Comparison of ENCODE assay signal across 19 cellular contexts in the genomic region with DNA sequence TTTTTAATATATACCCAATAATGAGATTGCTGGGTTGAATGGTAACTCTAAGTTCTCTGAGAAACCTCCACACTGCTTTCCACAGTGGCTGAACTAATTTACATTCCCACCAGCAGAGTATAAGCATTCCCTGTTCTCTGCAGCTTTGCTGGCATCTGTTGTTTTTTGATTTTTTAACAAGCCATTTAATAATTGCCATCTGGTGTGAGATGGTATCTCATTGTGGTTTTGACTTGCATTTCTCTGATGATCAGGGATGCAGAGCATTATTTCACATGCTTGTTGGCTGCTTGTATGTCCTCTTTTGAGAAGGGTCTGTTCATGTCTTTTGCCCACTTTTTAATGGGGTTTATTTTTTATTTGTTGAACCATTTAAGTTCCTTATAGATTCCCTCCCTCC.
"Had no signal": no experiment of that assay in that cellular context is flagged by ENCODE, and none has a peak within 500 bp of the region (broad histone marks: within the 10 kb centered on the region; RNA-seq: fewer than 3 reads in every experiment).

No MANE protein-coding gene starts in this region.

- H3K4me3 Mint-ChIP-seq: activated CD4-positive, alpha-beta T cell treated with anti-CD3 and anti-CD28 coated beads, Interleukin-2, amount 10 ng/mL, durations not matched to agents 7 days and 5 days; activated naive CD8-positive, alpha-beta T cell treated with anti-CD3 and anti-CD28 coated beads, Interleukin-2, amount 10 ng/mL, durations not matched to agents 7 days and 5 days; activated T-helper 1 cell treated with anti-CD3 and anti-CD28 coated beads, Interleukin-12 subunit alpha, Interleukin-12 subunit beta, Interleukin-2, Interleukin-4 antibody, amounts not matched to agents 30 ng/mL and 10 ng/mL and 1 ng/mL, durations not matched to agents 14 hours and 24 hours and 36 hours; central memory CD8-positive, alpha-beta T cell; mesothelial cell of epicardium; nephron progenitor cell had no signal

- H3K36me3 Mint-ChIP-seq: activated naive CD8-positive, alpha-beta T cell treated with anti-CD3 and anti-CD28 coated beads, Interleukin-2, amount 10 ng/mL, durations not matched to agents 7 days and 5 days; mesothelial cell of epicardium had no signal

- H3K9me3 Mint-ChIP-seq: activated CD4-positive, alpha-beta T cell treated with anti-CD3 and anti-CD28 coated beads, Interleukin-2, amount 10 ng/mL, durations not matched to agents 7 days and 5 days; activated naive CD8-positive, alpha-beta T cell treated with anti-CD3 and anti-CD28 coated beads, Interleukin-2, amount 10 ng/mL, durations not matched to agents 7 days and 5 days; activated T-helper 1 cell treated with anti-CD3 and anti-CD28 coated beads, Interleukin-12 subunit alpha, Interleukin-12 subunit beta, Interleukin-2, Interleukin-4 antibody, amounts not matched to agents 30 ng/mL and 10 ng/mL and 1 ng/mL, durations not matched to agents 14 hours and 24 hours and 36 hours; central memory CD8-positive, alpha-beta T cell; mesothelial cell of epicardium; nephron progenitor cell had no signal

- H3K4me1 Mint-ChIP-seq: activated CD4-positive, alpha-beta T cell treated with anti-CD3 and anti-CD28 coated beads, Interleukin-2, amount 10 ng/mL, durations not matched to agents 7 days and 5 days; activated naive CD8-positive, alpha-beta T cell treated with anti-CD3 and anti-CD28 coated beads, Interleukin-2, amount 10 ng/mL, durations not matched to agents 7 days and 5 days; central memory CD8-positive, alpha-beta T cell; nephron progenitor cell had no signal

- DNase-seq: activated CD4-positive, alpha-beta T cell treated with anti-CD3 and anti-CD28 coated beads, Interleukin-2, amount 10 ng/mL, durations not matched to agents 7 days and 5 days; activated CD8-positive, alpha-beta memory T cell treated with anti-CD3 and anti-CD28 coated beads for 24 hours; activated naive CD8-positive, alpha-beta T cell treated with anti-CD3 and anti-CD28 coated beads, Interleukin-2, amount 10 ng/mL, durations not matched to agents 7 days and 5 days; anterior cingulate cortex; brain microvascular endothelial cell; effector CD8-positive, alpha-beta T cell; left colon; nephron progenitor cell; occipital lobe; stimulated activated CD4-positive, alpha-beta T cell treated with anti-CD3 and anti-CD28 coated beads, Interleukin-15, amount 100 ng/mL, for 24 hours; stimulated activated CD4-positive, alpha-beta T cell treated with anti-CD3 and anti-CD28 coated beads, Interleukin-4, amount 100 ng/mL, for 24 hours; stimulated activated CD8-positive, alpha-beta memory T cell treated with anti-CD3 and anti-CD28 coated beads, Interleukin-4, amount 100 ng/mL, for 48 hours; stimulated activated naive CD4-positive, alpha-beta T cell treated with Interleukin-2 at 50 U/mL for 16 hours; T-helper 9 cell; trophoblast cell had no signal

- ATAC-seq: gastroesophageal sphincter, left colon had no signal

- H3K27ac Mint-ChIP-seq: activated CD4-positive, alpha-beta T cell treated with anti-CD3 and anti-CD28 coated beads, Interleukin-2, amount 10 ng/mL, durations not matched to agents 7 days and 5 days; activated naive CD8-positive, alpha-beta T cell treated with anti-CD3 and anti-CD28 coated beads, Interleukin-2, amount 10 ng/mL, durations not matched to agents 7 days and 5 days; activated T-helper 1 cell treated with anti-CD3 and anti-CD28 coated beads, Interleukin-12 subunit alpha, Interleukin-12 subunit beta, Interleukin-2, Interleukin-4 antibody, amounts not matched to agents 30 ng/mL and 10 ng/mL and 1 ng/mL, durations not matched to agents 14 hours and 24 hours and 36 hours; mesothelial cell of epicardium; nephron progenitor cell had no signal
